In the genomic region with DNA sequence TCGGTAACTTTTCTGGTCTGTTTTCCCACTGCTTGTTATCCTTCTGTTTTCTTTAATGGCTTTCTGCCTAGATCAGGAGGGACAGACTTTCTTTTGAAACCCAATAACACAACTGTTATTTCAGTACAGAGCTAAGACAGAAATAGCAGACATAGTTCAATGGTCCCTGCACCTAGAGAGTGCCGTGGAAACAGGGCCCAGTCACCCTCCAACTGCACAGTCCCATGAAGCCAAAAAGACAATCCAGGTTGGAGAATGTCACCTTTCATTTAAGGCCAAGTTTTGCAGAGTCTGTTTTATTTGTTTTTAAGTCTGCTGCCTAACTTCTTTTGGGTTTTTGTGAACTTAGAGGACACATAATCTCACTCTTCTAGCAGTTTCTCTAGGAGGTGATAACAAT, we compare ENCODE assay signal across 15 cellular contexts. TPM values are rescaled to one million over a fixed set of nuclear protein-coding genes. Genes with fewer than 3 reads are reported as not detected.
DNase-seq lines count a peak whose midpoint lies in the region; ATAC-seq, FAIRE-seq and TF ChIP-seq lines count a peak whose summit lies in the region.
"Had no signal": no experiment of that assay in that cellular context is flagged by ENCODE, and none has a peak within 500 bp of the region (broad histone marks: within the 10 kb centered on the region; RNA-seq: fewer than 3 reads in every experiment).

No MANE protein-coding gene starts in this region.

- H3K27me3 ChIP-seq in SK-N-SH (ENCODE audit: insufficient read depth) (no peaks in the 10 kb centered on the region), Peyer's patch (no peaks in the 10 kb centered on the region), hepatocyte (no peaks in the 10 kb centered on the region), small intestine (ENCODE audit: control insufficient read depth in 2 of 2, insufficient read depth in 2 of 2, low read length in 2 of 2) (no peaks in the 10 kb centered on the region), HAP-1 (ENCODE audit: low read depth) (no peaks in the 10 kb centered on the region)
- H3K27me3 ChIP-seq: gastroesophageal sphincter had no signal

- TF ChIP-seq CTCF in SK-N-SH (IDR thresholded peaks at IDR 0.05) = no peak
- TF ChIP-seq CTCF in Peyer's patch (IDR thresholded peaks at IDR 0.05) = no peak
- no peak for TF ChIP-seq CTCF in hepatocyte (IDR thresholded peaks at IDR 0.05; ENCODE audit: poor library complexity)

- no peak overlapping the region for H3K9ac ChIP-seq in SK-N-SH

- H3F3A ChIP-seq in SK-N-SH (replicated peaks; ENCODE audit: insufficient read depth) = peaks cover 4% of the 10 kb centered on the region

- CTCF ChIA-PET in SK-N-SH (lab: Yijun Ruan, JAX) = interaction anchor here (0.6 to 1.8 kb wide), 3 partner anchors 14 to 338 kb away, joined by 3 to 4 read pairs (median 3); no protein-coding TSS in a partner anchor

- no peak overlapping the region for H2AFZ ChIP-seq in SK-N-SH (ENCODE audit: low read depth)
- H2AFZ ChIP-seq in hepatocyte = no peak overlapping the region

- no peak for TF ChIP-seq RAD21 in SK-N-SH (IDR thresholded peaks at IDR 0.05; ENCODE audit: low read length)

- POLR2A ChIA-PET in SK-N-SH (lab: Yijun Ruan, JAX) = no interaction called here

- H4K20me1 ChIP-seq in SK-N-SH (ENCODE audit: insufficient read depth) = no peaks in the 10 kb centered on the region
- no peaks in the 10 kb centered on the region for H4K20me1 ChIP-seq in hepatocyte (ENCODE audit: insufficient read depth, poor library complexity, severe bottlenecking)

- DNase-seq in SK-N-SH (no peak), Peyer's patch (no peak), hepatocyte (ENCODE audit: low spot score) (no peak), small intestine (no peak), nucleus accumbens (lab: John Stamatoyannopoulos, UW) (no peak), HAP-1 (ENCODE audit: low spot score in 2 of 2) (no peak)
- no peak for DNase-seq in central memory CD4-positive, alpha-beta T cell
- DNase-seq: 8988T, NCI-H146, Right ventricle myocardium superior, substantia nigra had no signal

- H3K27ac ChIP-seq in SK-N-SH (ENCODE audit: low read depth in 2 of 2, low read length in 1 of 2) (no peak overlapping the region), Peyer's patch (peak overlapping the region in 3 of 4 donors; percentile 68 to 78 (median 73)), hepatocyte (peak overlapping the region; percentile 92), small intestine (ENCODE audit: low read depth in 1 of 2, low read length in 1 of 2) (peak overlapping the region; percentile 92)

- H3K4me3 ChIP-seq in SK-N-SH (ENCODE audit: low read depth in 2 of 2, low read length in 1 of 2) (no peak overlapping the region), Peyer's patch (no peak overlapping the region), hepatocyte (no peak overlapping the region), small intestine (ENCODE audit: low read depth in 1 of 2, low read length in 2 of 2) (no peak overlapping the region), HAP-1 (no peak overlapping the region; the same call in 1 of the 2 replicates)
- H3K4me3 ChIP-seq: gastroesophageal sphincter had no signal

- in situ Hi-C loops in HAP-1 (cut with MboI; ENCODE audit: low sequenced_read_pairs) = no loop called here

- H3K9me3 ChIP-seq in SK-N-SH = no peaks in the 10 kb centered on the region
- H3K9me3 ChIP-seq in Peyer's patch = no peaks in the 10 kb centered on the region
- H3K9me3 ChIP-seq in hepatocyte (ENCODE audit: low read depth) = no peaks in the 10 kb centered on the region
- no peaks in the 10 kb centered on the region for H3K9me3 ChIP-seq in small intestine (ENCODE audit: control insufficient read depth, low read depth)
- H3K9me3 ChIP-seq in HAP-1 = no peaks in the 10 kb centered on the region
- H3K9me3 ChIP-seq: gastroesophageal sphincter had no signal

- ATAC-seq in SK-N-SH treated with all-trans-retinoic acid at 6 μM for 48 hours = no peak
- ATAC-seq: gastroesophageal sphincter, sciatic nerve had no signal

- no peak for TF ChIP-seq EP300 in SK-N-SH (IDR thresholded peaks at IDR 0.05; ENCODE audit: borderline replicate concordance in 1 of 2, low read depth in 1 of 2, low read length in 1 of 2)

- H3K9me2 ChIP-seq in SK-N-SH (no peaks in the 10 kb centered on the region), hepatocyte (replicated peaks; ENCODE audit: insufficient read depth) (no peaks in the 10 kb centered on the region)

- 0 out of 2 replicates have a peak overlapping the region, but pooled peaks have one; percentile 73 for H3K4me2 ChIP-seq in SK-N-SH
- H3K4me2 ChIP-seq in hepatocyte = peak overlapping the region; percentile 74

- H3K4me1 ChIP-seq in SK-N-SH (ENCODE audit: control insufficient read depth in 1 of 2, insufficient read depth in 2 of 2, low read depth in 1 of 2, low read length in 1 of 2) (peaks cover 3 to 21% of the 10 kb centered on the region in 2 experiments; a peak in 3 of 4 replicates), Peyer's patch (peaks cover 0 to 31% (median 3%) of the 10 kb centered on the region in 4 donors), hepatocyte (ENCODE audit: insufficient read depth) (peaks cover 26% of the 10 kb centered on the region), small intestine (ENCODE audit: control insufficient read depth in 2 of 2, insufficient read depth in 1 of 2, low read depth in 1 of 2, low read length in 1 of 2) (peaks cover 2 to 4% of the 10 kb centered on the region in 2 donors), HAP-1 (peaks cover 20% of the 10 kb centered on the region)

- no peak for FAIRE-seq in small intestine (lab: Jason Lieb, UNC)
- FAIRE-seq: TTC549 had no signal

- H3K36me3 ChIP-seq in SK-N-SH (replicated peaks in 1 of 2; ENCODE audit: control insufficient read depth in 1 of 2, insufficient read depth in 2 of 2, low read length in 1 of 2) (peaks cover 12 to 40% of the 10 kb centered on the region in 2 experiments), Peyer's patch (peaks cover 0 to 19% (median 0%) of the 10 kb centered on the region in 3 donors), hepatocyte (replicated peaks; ENCODE audit: insufficient read depth, low read depth) (no peaks in the 10 kb centered on the region), small intestine (ENCODE audit: control insufficient read depth in 2 of 2, insufficient read depth in 2 of 2, low read length in 2 of 2) (no peaks in the 10 kb centered on the region), HAP-1 (replicated peaks) (peaks cover 39% of the 10 kb centered on the region)

- H3K79me2 ChIP-seq in SK-N-SH (ENCODE audit: insufficient read depth) = peaks cover 84% of the 10 kb centered on the region
- H3K79me2 ChIP-seq in hepatocyte = peaks cover 53% of the 10 kb centered on the region

- WGBS in SK-N-SH (ENCODE audit: low lambda C conversion rate) = 94% methylated on average over 2 of the region's 2 CpGs
- WGBS in hepatocyte (ENCODE audit: low lambda C conversion rate, missing lambda C conversion rate) = 81% methylated on average over 2 of the region's 2 CpGs
- WGBS in small intestine, 3 donors = 68 to 78% (median 69%) methylated on average over 2 of the region's 2 CpGs

- no peak for TF ChIP-seq POLR2A in Peyer's patch (IDR thresholded peaks at IDR 0.05)

TF ChIP-seq in SK-N-SH, 30 proteins besides CTCF, POLR2A, EP300 and RAD21 (continues in another document):
- no peak for TF ChIP-seq ELF1 (IDR thresholded peaks at IDR 0.05)
- no peak for TF ChIP-seq NRF1 (IDR thresholded peaks at IDR 0.05; ENCODE audit: low read depth, low read length)
- TF ChIP-seq FOXJ3 (CRISPR knock-in tag; IDR thresholded peaks at IDR 0.05) = no peak

TF ChIP-seq in SK-N-SH treated with all-trans-retinoic acid at 6 μM for 48 hours, 23 proteins besides CTCF, POLR2A, EP300 and RAD21 (continues in another document):
- no peak for TF ChIP-seq ESRRG (CRISPR knock-in tag; IDR thresholded peaks at IDR 0.05)

RNA-seq across cellular contexts. Expression of gene AIMP2, which starts 2.5 kb away (rescaled TPM):
- 98.9 and 104 TPM in 2 replicates for polyA plus RNA-seq in SK-N-SH (2012; rRNA removed)
- polyA plus RNA-seq in SK-N-SH (2012; cell fraction: cytosol; rRNA removed) = 92.3 and 94.5 TPM in 2 replicates
- 80.5 and 94.4 TPM in 2 replicates for polyA plus RNA-seq in SK-N-SH (2012; cell fraction: nucleus; rRNA removed)
- total RNA-seq in Peyer's patch = 100 to 1,000 TPM in 1 of 4 donors, 10 to 100 TPM in 3; 13.2 to 103 (median 59.0) TPM
- 55.1 and 55.4 TPM in 2 replicates for total RNA-seq in hepatocyte
- 52.7 and 57.9 TPM in 2 replicates for polyA plus RNA-seq in hepatocyte
- 10 to 100 TPM; 61.9 to 75.3 (median 74.7) TPM for polyA plus RNA-seq in small intestine

RNA-seq across cellular contexts. Expression of gene PMS2, which starts 2.7 kb away (rescaled TPM):
- polyA plus RNA-seq in SK-N-SH (2012; rRNA removed) (9.6 and 11.4 TPM in 2 replicates), hepatocyte (5.8 and 6.2 TPM in 2 replicates), small intestine (1 to 10 TPM; 5.4 to 6.5 (median 5.6) TPM)
- polyA plus RNA-seq in SK-N-SH (2012; cell fraction: cytosol; rRNA removed) = 11.2 and 12.0 TPM in 2 replicates
- polyA plus RNA-seq in SK-N-SH (2012; cell fraction: nucleus; rRNA removed) = 19.5 and 19.8 TPM in 2 replicates
- total RNA-seq in Peyer's patch (10 to 100 TPM in 3 of 4 donors, 1 to 10 TPM in 1; 9.6 to 27.2 (median 14.4) TPM), hepatocyte (13.9 and 15.9 TPM in 2 replicates)

RNA-seq across cellular contexts. Expression of gene ANKRD61, which starts 19.6 kb away (rescaled TPM):
- 0.50 and 0.53 TPM in 2 replicates for polyA plus RNA-seq in SK-N-SH (2012; rRNA removed)
- polyA plus RNA-seq in SK-N-SH (2012; cell fraction: cytosol; rRNA removed) = 0.28 and 0.46 TPM in 2 replicates
- 1.2 and 1.3 TPM in 2 replicates for polyA plus RNA-seq in SK-N-SH (2012; cell fraction: nucleus; rRNA removed)
- not detected for total RNA-seq in Peyer's patch
- not detected in 2 replicates for total RNA-seq in hepatocyte
- 0.33 and 0.81 TPM in 2 replicates for polyA plus RNA-seq in hepatocyte
- polyA plus RNA-seq in small intestine = under 1 TPM in 2 of 3 donors, not detected in 1; 0.25 to 0.67 TPM
- total RNA-seq: Right ventricle myocardium superior had no signal

RNA-seq across cellular contexts. Expression of gene RSPH10B, which starts 41.1 kb away (rescaled TPM):
- polyA plus RNA-seq in SK-N-SH (2012; rRNA removed) = 0.03 TPM in 1 of 2 replicates, not detected in the other
- polyA plus RNA-seq in SK-N-SH (2012; cell fraction: cytosol; rRNA removed) = 0.03 and 0.04 TPM in 2 replicates
- polyA plus RNA-seq in SK-N-SH (2012; cell fraction: nucleus; rRNA removed) = 0.04 and 0.23 TPM in 2 replicates
- 1 to 10 TPM in 1 of 4 donors, not detected in 3; 3.1 TPM for total RNA-seq in Peyer's patch
- not detected in 2 replicates for total RNA-seq in hepatocyte
- not detected in 2 replicates for polyA plus RNA-seq in hepatocyte
- under 1 TPM in 2 of 3 donors, not detected in 1; 0.07 to 0.27 TPM for polyA plus RNA-seq in small intestine
- total RNA-seq: gastroesophageal sphincter, Right ventricle myocardium superior had no signal

RNA-seq across cellular contexts. Expression of gene EIF2AK1, which starts 47.4 kb away (rescaled TPM):
- polyA plus RNA-seq in SK-N-SH (2012; rRNA removed) = 96.2 and 120 TPM in 2 replicates
- 112 and 114 TPM in 2 replicates for polyA plus RNA-seq in SK-N-SH (2012; cell fraction: cytosol; rRNA removed)
- 106 and 122 TPM in 2 replicates for polyA plus RNA-seq in SK-N-SH (2012; cell fraction: nucleus; rRNA removed)
- total RNA-seq in Peyer's patch = 100 to 1,000 TPM; 186 to 404 (median 238) TPM
- total RNA-seq in hepatocyte = 148 and 180 TPM in 2 replicates
- 87.3 and 104 TPM in 2 replicates for polyA plus RNA-seq in hepatocyte
- 10 to 100 TPM; 35.4 to 46.8 (median 45.6) TPM for polyA plus RNA-seq in small intestine

Comparison
In these comparisons a context has a peak if more than half of its experiments do, and no peak if none do; other contexts are left out.
1. H3K27ac ChIP-seq: peak in Peyer's patch (3 of 4), hepatocyte (single experiment) and small intestine (2 of 2); none in SK-N-SH (0 of 2).